Comparison of ENCODE assay signal across 26 cellular contexts in genomic region chr3:193757457-193757856, GRCh38.
"Had no signal": no experiment of that assay in that cellular context is flagged by ENCODE, and none has a peak within 500 bp of the region (broad histone marks: within the 10 kb centered on the region; RNA-seq: fewer than 3 reads in every experiment).

No MANE protein-coding gene starts in this region.

- H3K4me3 ChIP-seq: pancreas, prostate gland, right lobe of liver, sigmoid colon, stomach, thoracic aorta, thyroid gland, tibial nerve, upper lobe of left lung, uterus had no signal

- H3K4me1 ChIP-seq: pancreas, prostate gland, right lobe of liver, sigmoid colon, stomach, thyroid gland, tibial nerve, uterus had no signal

- DNase-seq: naive thymus-derived CD8-positive, alpha-beta T cell; nephron progenitor cell; nucleus accumbens; pancreas; retina; right cardiac atrium; right lobe of liver; sigmoid colon; small intestine; stimulated activated CD4-positive, alpha-beta T cell treated with anti-CD3 and anti-CD28 coated beads, Interleukin-15, amount 100 ng/mL, for 24 hours; stimulated activated CD4-positive, alpha-beta T cell treated with anti-CD3 and anti-CD28 coated beads, Interleukin-2, amount 100 ng/mL, for 24 hours; stimulated activated CD4-positive, alpha-beta T cell treated with anti-CD3 and anti-CD28 coated beads, Interleukin-2, amount 100 ng/mL, for 48 hours; stimulated activated CD4-positive, alpha-beta T cell treated with anti-CD3 and anti-CD28 coated beads, Interleukin-4, amount 100 ng/mL, for 24 hours; stimulated activated naive B cell treated with anti-CD40 and anti-IgM and Interleukin-4, amounts not matched to agents 10 μg/mL and 1 μg/mL and 100 μg/mL, for 72 hours; stimulated activated naive CD4-positive, alpha-beta T cell treated with Interleukin-2 at 50 U/mL for 16 hours; stomach; thyroid gland; trophoblast cell; upper lobe of left lung; uterus had no signal

- FAIRE-seq: pancreas, small intestine had no signal

- H3K36me3 ChIP-seq: neutrophil, pancreas, prostate gland, right lobe of liver, sigmoid colon, stomach, thoracic aorta, thyroid gland, tibial nerve, upper lobe of left lung, uterus had no signal

- H3K27ac ChIP-seq: neutrophil, pancreas, prostate gland, right lobe of liver, sigmoid colon, stomach, thoracic aorta, thyroid gland, tibial nerve, upper lobe of left lung, uterus had no signal

- H3K27me3 ChIP-seq: neutrophil, pancreas, right lobe of liver, sigmoid colon, stomach, thyroid gland, tibial nerve, upper lobe of left lung, uterus had no signal

- H3K9me3 ChIP-seq: neutrophil, pancreas, prostate gland, thyroid gland, uterus had no signal

- ATAC-seq: naive thymus-derived CD8-positive, alpha-beta T cell; natural killer cell treated with Interleukin-12 subunit alpha and Interleukin-12 subunit beta and Interleukin-15 and Interleukin-18, amount 100 ng/mL, for 72 hours; pancreas; right cardiac atrium; right lobe of liver; stimulated activated effector memory CD8-positive, alpha-beta T cell treated with anti-CD3 and anti-CD28 coated beads, Interleukin-12 subunit alpha, Interleukin-12 subunit beta, amount 100 ng/mL, for 72 hours; stimulated activated naive B cell treated with anti-CD40 and anti-IgM and Interleukin-4, amounts not matched to agents 10 μg/mL and 1 μg/mL and 100 μg/mL, for 72 hours had no signal
